In genomic region chr4:89497517-89498308, GRCh38 we compare ENCODE assay signal across 24 cellular contexts.
A peak's percentile ranks its signal among the peaks of the same experiment; 100 is the strongest.
DNase-seq lines count a peak whose midpoint lies in the region; ATAC-seq and TF ChIP-seq lines count a peak whose summit lies in the region.
"Had no signal": no experiment of that assay in that cellular context is flagged by ENCODE, and none has a peak within 500 bp of the region (broad histone marks: within the 10 kb centered on the region; RNA-seq: fewer than 3 reads in every experiment).

No MANE protein-coding gene starts in this region.

- H4K91ac ChIP-seq in IMR-90 (ENCODE audit: insufficient read depth, low read depth, low read length), result no peak overlapping the region

- no peak overlapping the region for H2AK5ac ChIP-seq in IMR-90 (ENCODE audit: low read depth, low read length)

- peak overlapping the region; percentile 80 for H4K5ac ChIP-seq in IMR-90 (ENCODE audit: low read depth, low read length)

- no peak overlapping the region for H3K23ac ChIP-seq in IMR-90 (ENCODE audit: low read depth, low read length)

- no peaks in the 10 kb centered on the region for H3K9me2 ChIP-seq in hepatocyte (replicated peaks; ENCODE audit: insufficient read depth)
- no peaks in the 10 kb centered on the region; the same call in 1 of the 2 replicates for H3K9me2 ChIP-seq in PC-9 (ENCODE audit: insufficient read depth)

- H3K4ac ChIP-seq in IMR-90 (ENCODE audit: low read depth, low read length), result no peak overlapping the region; the same call in 1 of the 2 replicates

- WGBS in IMR-90 (ENCODE audit: extremely low coverage in 2 of 2, insufficient read length in 1 of 2), 2 experiments, result no CpG with 5 or more reads among the region's 4 CpGs
- 52% methylated on average over 4 of the region's 4 CpGs for WGBS in hepatocyte (ENCODE audit: low lambda C conversion rate, missing lambda C conversion rate)
- 18% methylated on average over 4 of the region's 4 CpGs for WGBS in prostate gland

- in situ Hi-C loops in IMR-90 (cut with MboI; ENCODE audit: low sequenced_read_pairs), result loop anchor here (25.0 kb wide), 1 partner anchor 365 kb away; no protein-coding TSS in a partner anchor

- DNase-seq in IMR-90 (no peak), colonic mucosa (peak; percentile 25), hepatocyte (ENCODE audit: low spot score) (no peak), prostate gland (ENCODE audit: low spot score) (peak; percentile 52), cerebellum (ENCODE audit: low spot score) (no peak), NOMO-1 (lab: John Stamatoyannopoulos, UW; ENCODE audit: unreplicated experiment in 2 of 2) (no peak), PC-9 (no peak)
- no peak for DNase-seq in central memory CD4-positive, alpha-beta T cell
- DNase-seq: activated CD8-positive, alpha-beta T cell treated with anti-CD3 and anti-CD28 coated beads, Interleukin-2, amount 10 ng/mL, durations not matched to agents 7 days and 5 days; activated effector memory CD4-positive, alpha-beta T cell treated with anti-CD3 and anti-CD28 coated beads, Interleukin-2, amount 50 U/mL, for 16 hours; activated naive CD8-positive, alpha-beta T cell treated with anti-CD3 and anti-CD28 coated beads, Interleukin-2, amount 10 ng/mL, durations not matched to agents 7 days and 5 days; activated T-cell treated with anti-CD3 and anti-CD28 coated beads for 4 hours; CD4-positive, alpha-beta T cell; DMS 273 treated with DMSO at 0.1 percent for 48 hours; effector memory CD8-positive, alpha-beta T cell; esophagus squamous epithelium; immature natural killer cell; left ventricle myocardium superior; MG63; NCI-H1417; NCI-H2081; posterior cingulate gyrus; SIG-M5; tibial artery had no signal

- H3K4me3 ChIP-seq in IMR-90 (ENCODE audit: insufficient read depth, low read depth, low read length) (no peak overlapping the region), colonic mucosa (no peak overlapping the region), hepatocyte (no peak overlapping the region), prostate gland (no peak overlapping the region), PC-9 (no peak overlapping the region)
- H3K4me3 ChIP-seq: esophagus squamous epithelium, MG63, tibial artery had no signal

- H3K14ac ChIP-seq in IMR-90 (replicated peaks; ENCODE audit: low read depth, low read length), result no peak overlapping the region

- POLR2A ChIA-PET in IMR-90 (lab: Charles Lee; ENCODE audit: unreplicated experiment) (no interaction called here), PC-9 (lab: Charles Lee; ENCODE audit: unreplicated experiment) (no interaction called here)

- H2BK15ac ChIP-seq in IMR-90 (ENCODE audit: low read depth, low read length), result 0 out of 3 replicates have a peak overlapping the region, but pooled peaks have one; percentile 11

- TF ChIP-seq RAD21 in IMR-90 (IDR thresholded peaks at IDR 0.05; ENCODE audit: low read length), result no peak

- no peak overlapping the region for H3K56ac ChIP-seq in IMR-90 (ENCODE audit: extremely low read depth, insufficient read depth, low read length)

- TF ChIP-seq CTCF in IMR-90 (conservative IDR thresholded peaks at IDR 0.05; ENCODE audit: low read depth, low read length), result no peak
- TF ChIP-seq CTCF in colonic mucosa (IDR thresholded peaks at IDR 0.05), result no peak
- TF ChIP-seq CTCF in hepatocyte (IDR thresholded peaks at IDR 0.05; ENCODE audit: poor library complexity), result no peak
- TF ChIP-seq CTCF in prostate gland (IDR thresholded peaks at IDR 0.05), result no peak
- TF ChIP-seq CTCF in PC-9 (conservative IDR thresholded peaks at IDR 0.05), result no peak

- H3K9me1 ChIP-seq in IMR-90 (ENCODE audit: insufficient read depth, low read length), result peaks cover 2% of the 10 kb centered on the region; the same call in 1 of the 2 replicates

- dilution Hi-C loops in IMR-90 (cut with HindIII; ENCODE audit: low sequenced_read_pairs, unreplicated experiment), result no loop called here

- peak overlapping the region; percentile 37; the same call in 1 of the 2 replicates for H3K27ac ChIP-seq in IMR-90 (ENCODE audit: insufficient read depth, low read length)
- peak overlapping the region; percentile 4 for H3K27ac ChIP-seq in colonic mucosa
- peak overlapping the region; percentile 23 for H3K27ac ChIP-seq in hepatocyte
- H3K27ac ChIP-seq in prostate gland, result peak overlapping the region in 1 of 2 donors; percentile 30
- H3K27ac ChIP-seq in PC-9, result no peak overlapping the region
- H3K27ac ChIP-seq: tibial artery had no signal

- H2BK20ac ChIP-seq in IMR-90 (ENCODE audit: low read depth, low read length), result no peak overlapping the region

- no peak overlapping the region for H2BK5ac ChIP-seq in IMR-90 (ENCODE audit: low read depth, low read length, poor library complexity, severe bottlenecking)

- H4K20me1 ChIP-seq in IMR-90 (ENCODE audit: insufficient read depth, low read length), result no peaks in the 10 kb centered on the region
- H4K20me1 ChIP-seq in hepatocyte (ENCODE audit: insufficient read depth, poor library complexity, severe bottlenecking), result no peaks in the 10 kb centered on the region
- H4K20me1 ChIP-seq in PC-9 (ENCODE audit: insufficient read depth), result no peaks in the 10 kb centered on the region

- H3K79me2 ChIP-seq in hepatocyte, result no peaks in the 10 kb centered on the region
- H3K79me2 ChIP-seq in PC-9 (ENCODE audit: low read depth), result no peaks in the 10 kb centered on the region

- H3K27me3 ChIP-seq in IMR-90 (ENCODE audit: control insufficient read depth, insufficient read depth, low read length) (no peaks in the 10 kb centered on the region), colonic mucosa (no peaks in the 10 kb centered on the region), hepatocyte (no peaks in the 10 kb centered on the region), prostate gland (replicated peaks; ENCODE audit: insufficient read depth) (no peaks in the 10 kb centered on the region), PC-9 (ENCODE audit: insufficient read depth, low read depth) (no peaks in the 10 kb centered on the region)
- H3K27me3 ChIP-seq: esophagus squamous epithelium, MG63, tibial artery had no signal

- no TSS peak for BruUV-seq in IMR-90 (replicated peaks; lab: Mats Ljungman, UMichigan)
- BruUV-seq in PC-9 (replicated peaks; lab: Mats Ljungman, UMichigan), result no TSS peak

- H2AFZ ChIP-seq in IMR-90 (replicated peaks; ENCODE audit: low read length, poor library complexity), result no peak overlapping the region
- H2AFZ ChIP-seq in hepatocyte, result no peak overlapping the region
- H2AFZ ChIP-seq in PC-9, result no peak overlapping the region

- no peaks in the 10 kb centered on the region for H3K79me1 ChIP-seq in IMR-90 (ENCODE audit: low read depth in 1 of 2, low read length in 2 of 2)

- H2BK120ac ChIP-seq in IMR-90 (ENCODE audit: low read depth, low read length), result no peak overlapping the region

- ATAC-seq in IMR-90 (ENCODE audit: low read depth), result no peak
- ATAC-seq: activated CD8-positive, alpha-beta T cell treated with anti-CD3 and anti-CD28 coated beads, Interleukin-2, amount 10 ng/mL, durations not matched to agents 7 days and 5 days; effector memory CD8-positive, alpha-beta T cell; left ventricle myocardium superior had no signal

- H3K9me3 ChIP-seq in IMR-90 (ENCODE audit: control insufficient read depth, insufficient read depth, low read length), result no peaks in the 10 kb centered on the region
- no peaks in the 10 kb centered on the region for H3K9me3 ChIP-seq in colonic mucosa
- no peaks in the 10 kb centered on the region for H3K9me3 ChIP-seq in hepatocyte (ENCODE audit: low read depth)
- no peaks in the 10 kb centered on the region for H3K9me3 ChIP-seq in prostate gland
- H3K9me3 ChIP-seq in PC-9 (ENCODE audit: insufficient read depth, low read depth), result no peaks in the 10 kb centered on the region
- H3K9me3 ChIP-seq: esophagus squamous epithelium, MG63, tibial artery had no signal

- CTCF ChIA-PET in IMR-90 (lab: Yijun Ruan, JAX), result interaction anchor here (0.8 kb wide), 1 partner anchor 131 kb away, joined by 3 read pairs; no protein-coding TSS in a partner anchor
- CTCF ChIA-PET in PC-9 (lab: Charles Lee), result no interaction called here

- H2AK9ac ChIP-seq in IMR-90 (replicated peaks; ENCODE audit: low read depth, low read length, poor library complexity), result no peak overlapping the region

- peak overlapping the region; percentile 41; the same call in 1 of the 2 replicates for H3K18ac ChIP-seq in IMR-90 (ENCODE audit: low read depth, low read length)

- H3K36me3 ChIP-seq in IMR-90 (ENCODE audit: control insufficient read depth, insufficient read depth, low read length) (no peaks in the 10 kb centered on the region), colonic mucosa (no peaks in the 10 kb centered on the region), hepatocyte (replicated peaks; ENCODE audit: insufficient read depth, low read depth) (no peaks in the 10 kb centered on the region), prostate gland (no peaks in the 10 kb centered on the region), PC-9 (ENCODE audit: low read depth) (no peaks in the 10 kb centered on the region)
- H3K36me3 ChIP-seq: esophagus squamous epithelium, MG63, tibial artery had no signal

- H3K4me1 ChIP-seq in IMR-90 (ENCODE audit: control insufficient read depth, insufficient read depth, low read length), result peaks cover 11% of the 10 kb centered on the region
- H3K4me1 ChIP-seq in colonic mucosa, result no peaks in the 10 kb centered on the region
- peaks cover 4% of the 10 kb centered on the region for H3K4me1 ChIP-seq in hepatocyte (ENCODE audit: insufficient read depth)
- H3K4me1 ChIP-seq in prostate gland (replicated peaks), result no peaks in the 10 kb centered on the region
- no peaks in the 10 kb centered on the region for H3K4me1 ChIP-seq in PC-9 (replicated peaks; ENCODE audit: insufficient read depth)
- H3K4me1 ChIP-seq: esophagus squamous epithelium, tibial artery had no signal

- intact Hi-C loops in IMR-90 (cut with micrococcal nuclease), result no loop called here
- intact Hi-C loops in colonic mucosa (cut with DNase I), result no loop called here
- intact Hi-C loops in prostate gland (cut with DNase I), result no loop called here
- intact Hi-C loops in PC-9 (cut with micrococcal nuclease; ENCODE audit: unreplicated experiment), result no loop called here

- no peak overlapping the region for H4K8ac ChIP-seq in IMR-90 (ENCODE audit: low read depth in 2 of 2, low read length in 2 of 2)

- H3K9ac ChIP-seq in IMR-90 (ENCODE audit: low read depth, low read length) (no peak overlapping the region), colonic mucosa (ENCODE audit: low read depth in 2 of 2, low read length in 2 of 2) (no peak overlapping the region)

- TF ChIP-seq POLR2A in IMR-90 (IDR thresholded peaks at IDR 0.05; ENCODE audit: low read depth, low read length) (no peak), prostate gland (IDR thresholded peaks at IDR 0.05) (no peak)

- no peaks in the 10 kb centered on the region for H3F3A ChIP-seq in PC-9 (ENCODE audit: insufficient read depth, low read depth)

- H3K4me2 ChIP-seq in IMR-90 (ENCODE audit: low read depth, low read length) (no peak overlapping the region; the same call in 1 of the 2 replicates), hepatocyte (no peak overlapping the region), PC-9 (no peak overlapping the region)

Comparison
In these comparisons a context has a peak if more than half of its experiments do, and no peak if none do; other contexts are left out.
1. DNase-seq: peak in colonic mucosa (single experiment) and prostate gland (single experiment); none in IMR-90 (single experiment), hepatocyte (single experiment), central memory CD4-positive, alpha-beta T cell (single experiment), cerebellum (single experiment), NOMO-1 (0 of 2) and PC-9 (0 of 2).